11 cellular contexts compared by ENCODE assay signal in the genomic region with DNA sequence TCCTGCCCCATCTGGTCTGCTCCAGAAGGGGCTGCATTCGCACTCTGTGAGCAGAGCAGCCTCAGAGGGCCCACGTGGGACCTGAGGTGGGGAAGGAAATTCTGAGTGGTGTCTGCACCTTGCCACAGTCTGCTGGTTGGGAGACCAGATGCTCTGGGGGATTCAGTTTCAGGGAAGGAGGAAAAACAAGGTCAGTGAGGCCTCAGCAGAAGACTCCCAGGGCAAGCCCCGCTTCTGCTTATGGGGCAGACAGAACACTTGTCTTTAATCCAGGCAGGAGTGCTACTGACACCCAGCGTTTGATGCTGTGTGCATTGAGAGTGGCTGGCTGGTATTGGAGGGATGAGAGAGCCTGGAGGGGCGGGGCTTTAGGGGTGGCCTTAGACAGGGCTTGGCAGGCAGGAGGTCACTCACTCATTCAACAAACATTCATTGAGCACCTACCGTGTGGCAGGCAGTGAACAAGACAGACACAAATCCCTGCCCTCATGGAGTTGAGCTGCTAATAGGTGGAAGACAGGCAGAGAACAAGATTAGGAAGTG. TPM values are rescaled to one million over a fixed set of nuclear protein-coding genes. Genes with fewer than 3 reads are reported as not detected.
DNase-seq lines count a peak whose midpoint lies in the region; ATAC-seq and TF ChIP-seq lines count a peak whose summit lies in the region.
"Had no signal": no experiment of that assay in that cellular context is flagged by ENCODE, and none has a peak within 500 bp of the region (broad histone marks: within the 10 kb centered on the region; RNA-seq: fewer than 3 reads in every experiment).

No MANE protein-coding gene starts in this region.

- no peak overlapping the region for H3K27ac Mint-ChIP-seq in endodermal cell

- peaks cover 4% of the 10 kb centered on the region for H3K9me3 Mint-ChIP-seq in endodermal cell

- no peak overlapping the region for H3K9ac ChIP-seq in endodermal cell (ENCODE audit: extremely low read depth, low read length, poor library complexity, severe bottlenecking)

- H3K4me3 Mint-ChIP-seq in endodermal cell = no peak overlapping the region

- no peak overlapping the region for H3K4me3 ChIP-seq in endodermal cell (ENCODE audit: low read length)

- no peaks in the 10 kb centered on the region for H3K4me1 ChIP-seq in endodermal cell (ENCODE audit: control insufficient read depth, insufficient read depth, low read length)

- POLR2A ChIA-PET in GM10248 (lab: Yijun Ruan, JAX) = no interaction called here

- H3K9me3 ChIP-seq in endodermal cell (ENCODE audit: control insufficient read depth, low read length) = no peaks in the 10 kb centered on the region

- ATAC-seq in GM21737 (IDR thresholded peaks at IDR 0.05; ENCODE audit: unreplicated experiment) = peak; percentile 41
- ATAC-seq in HG03520 (IDR thresholded peaks at IDR 0.05; ENCODE audit: unreplicated experiment) = no peak
- ATAC-seq: Right ventricle myocardium inferior had no signal

- CTCF ChIA-PET in GM10248 (lab: Yijun Ruan, JAX) = interaction anchor here (0.9 to 14.1 kb wide), 2 partner anchors 94 to 110 kb away, joined by 3 to 307 read pairs; partner anchors contain the start of gene ZNF333

- in situ Hi-C loops in ACHN (cut with HindIII; ENCODE audit: low pct_ligation_motif_present, low pct_unique_long_range_greater_than_20kb, low sequenced_read_pairs) = no loop called here

- no peaks in the 10 kb centered on the region for H3K36me3 ChIP-seq in endodermal cell (ENCODE audit: control insufficient read depth, insufficient read depth, low read length)

- DNase-seq in GM10248 (ENCODE audit: extremely low spot score) (peak; percentile 50), NCI-H82 treated with DMSO at 0.1 percent for 48 hours (lab: John Stamatoyannopoulos, UW; ENCODE audit: unreplicated experiment) (peak; percentile 59), endodermal cell (peak; percentile 72), ACHN (no peak), NCI-H1105 treated with DMSO at 0.1 percent for 48 hours (lab: John Stamatoyannopoulos, UW) (no peak)
- no peak for DNase-seq in activated CD8-positive, alpha-beta memory T cell treated with anti-CD3 and anti-CD28 coated beads, Interleukin-2, amount 50 U/mL, for 48 hours
- DNase-seq: activated CD8-positive, alpha-beta memory T cell treated with anti-CD3 and anti-CD28 coated beads for 24 hours; NCI-H1436 treated with DMSO at 0.1 percent for 48 hours had no signal

- H3K27ac ChIP-seq in endodermal cell (ENCODE audit: low read depth, low read length) = no peak overlapping the region

- TF ChIP-seq CTCF in GM10248 (IDR thresholded peaks at IDR 0.05; ENCODE audit: control extremely low read depth, extremely low read depth, low read depth, missing control alignments) (peak; percentile 27), endodermal cell (conservative IDR thresholded peaks at IDR 0.05) (no peak)

- no peaks in the 10 kb centered on the region for H3K27me3 Mint-ChIP-seq in endodermal cell (ENCODE audit: insufficient read depth)

- H3K36me3 Mint-ChIP-seq in endodermal cell (ENCODE audit: low read depth) = no peaks in the 10 kb centered on the region

- WGBS in endodermal cell (ENCODE audit: insufficient coverage in 1 of 2, insufficient read length in 1 of 2), 2 experiments = 50 to 67% methylated on average over 1 to 6 of the region's 6 CpGs

- no peaks in the 10 kb centered on the region for H3K27me3 ChIP-seq in endodermal cell (ENCODE audit: control insufficient read depth, insufficient read depth, low read length, poor library complexity, severe bottlenecking)

- H3K4me1 Mint-ChIP-seq in endodermal cell = peaks cover 1% of the 10 kb centered on the region

RNA-seq across cellular contexts. Expression of gene CLEC17A, which starts 4.9 kb away (rescaled TPM):
- not detected for total RNA-seq in endodermal cell
- polyA plus RNA-seq in endodermal cell (2013, experiment 1 of 2) = not detected
- not detected for polyA plus RNA-seq in endodermal cell (2013, experiment 2 of 2)
- total RNA-seq: Right ventricle myocardium inferior had no signal

RNA-seq across cellular contexts. Expression of gene NDUFB7, which starts 6.1 kb away (rescaled TPM):
- 100 to 1,000 TPM; 127 to 141 TPM for total RNA-seq in endodermal cell
- 135 TPM for polyA plus RNA-seq in endodermal cell (2013, experiment 1 of 2)
- 123 TPM for polyA plus RNA-seq in endodermal cell (2013, experiment 2 of 2)

RNA-seq across cellular contexts. Expression of gene TECR, which starts 48.6 kb away (rescaled TPM):
- total RNA-seq in endodermal cell = 100 to 1,000 TPM; 127 to 140 TPM
- polyA plus RNA-seq in endodermal cell (2013, experiment 1 of 2) = 108 TPM
- polyA plus RNA-seq in endodermal cell (2013, experiment 2 of 2) = 101 TPM

RNA-seq across cellular contexts. Expression of gene DNAJB1, which starts 59.8 kb away (rescaled TPM):
- 10 to 100 TPM; 66.1 to 70.0 TPM for total RNA-seq in endodermal cell
- polyA plus RNA-seq in endodermal cell (2013, experiment 1 of 2) = 62.8 TPM
- 56.0 TPM for polyA plus RNA-seq in endodermal cell (2013, experiment 2 of 2)

Comparison
In these comparisons a context has a peak if more than half of its experiments do, and no peak if none do; other contexts are left out.
1. DNase-seq: peak in GM10248 (single experiment), NCI-H82 treated with DMSO at 0.1 percent for 48 hours (single experiment) and endodermal cell (single experiment); none in ACHN (single experiment), activated CD8-positive, alpha-beta memory T cell treated with anti-CD3 and anti-CD28 coated beads, Interleukin-2, amount 50 U/mL, for 48 hours (single experiment) and NCI-H1105 treated with DMSO at 0.1 percent for 48 hours (single experiment).